ENCODE assay signal across 16 cellular contexts in the genomic region with DNA sequence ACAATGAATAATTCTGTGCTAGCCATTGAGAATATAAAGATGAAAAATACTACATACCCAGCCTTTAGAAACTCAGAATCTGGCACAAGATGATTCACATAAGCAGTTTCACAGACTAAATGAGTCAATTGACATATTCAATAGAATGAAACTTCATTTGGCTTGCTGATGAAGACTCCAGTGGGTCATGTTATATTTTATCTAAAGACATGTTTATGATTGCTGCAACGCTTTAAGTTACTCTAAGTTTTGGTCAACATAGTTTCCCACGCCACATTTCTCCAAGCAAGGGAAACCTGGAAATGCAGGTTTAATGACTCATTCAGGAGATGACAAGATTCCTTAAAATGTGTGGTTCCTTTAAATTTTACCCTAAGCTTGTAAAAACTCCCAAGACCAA. TPM values are rescaled to one million over a fixed set of nuclear protein-coding genes. Genes with fewer than 3 reads are reported as not detected.
A peak's percentile ranks its signal among the peaks of the same experiment; 100 is the strongest.
DNase-seq lines count a peak whose midpoint lies in the region; ATAC-seq, FAIRE-seq and TF ChIP-seq lines count a peak whose summit lies in the region.
"Had no signal": no experiment of that assay in that cellular context is flagged by ENCODE, and none has a peak within 500 bp of the region (broad histone marks: within the 10 kb centered on the region; RNA-seq: fewer than 3 reads in every experiment).

No MANE protein-coding gene starts in this region.

- H2AFZ ChIP-seq in GM12878 (ENCODE audit: control insufficient read depth, low read depth, low read length) = no peak overlapping the region

- H3K27me3 ChIP-seq in GM12878 (replicated peaks in 1 of 2; ENCODE audit: control insufficient read depth in 2 of 2, insufficient read depth in 2 of 2, low read length in 1 of 2) = no peaks in the 10 kb centered on the region
- no peaks in the 10 kb centered on the region for H3K27me3 ChIP-seq in mesendoderm (ENCODE audit: insufficient read depth, low read length, poor library complexity)
- H3K27me3 ChIP-seq: BLaER1, stomach had no signal

- H2BK5ac ChIP-seq in mesendoderm (ENCODE audit: low read length) = no peak overlapping the region

- H2BK15ac ChIP-seq in mesendoderm (replicated peaks; ENCODE audit: low read depth) = no peak overlapping the region

- intact Hi-C loops in GM12878 (cut with micrococcal nuclease; ENCODE audit: unreplicated experiment) = loop anchor here (2.0 kb wide), 1 partner anchor 211 kb away; no protein-coding TSS in a partner anchor

- H3K9ac ChIP-seq in GM12878 (ENCODE audit: control insufficient read depth, insufficient read depth, low read length) (no peak overlapping the region), mesendoderm (ENCODE audit: low read length) (no peak overlapping the region)
- H3K9ac ChIP-seq: BLaER1 had no signal

- H3K9me3 ChIP-seq in GM12878 (replicated peaks; ENCODE audit: control insufficient read depth, insufficient read depth, low read length) = no peaks in the 10 kb centered on the region
- H3K9me3 ChIP-seq: BLaER1, stomach had no signal

- SMC1A ChIA-PET in GM12878 (lab: Charles Lee; ENCODE audit: uncharacterized antibody, unreplicated experiment) = interaction anchor here (0.8 to 2.5 kb wide), 5 partner anchors 13 to 837 kb away, joined by 3 to 7 read pairs (median 3); no protein-coding TSS in a partner anchor

- no peaks in the 10 kb centered on the region for H3K4me1 ChIP-seq in GM12878 (ENCODE audit: control insufficient read depth, insufficient read depth, low read length)
- no peaks in the 10 kb centered on the region for H3K4me1 ChIP-seq in mesendoderm (ENCODE audit: control insufficient read depth, low read depth, low read length)
- H3K4me1 ChIP-seq: BLaER1 had no signal

- H2BK120ac ChIP-seq in mesendoderm (ENCODE audit: low read depth, low read length) = no peak overlapping the region

- no peak overlapping the region for H3K23ac ChIP-seq in mesendoderm (ENCODE audit: low read length)

- peak overlapping the region; percentile 10 for H3K18ac ChIP-seq in mesendoderm (ENCODE audit: low read length)

- in situ Hi-C loops in GM12878 (cut with MboI) = no loop called here

- FAIRE-seq in GM12878 (lab: Jason Lieb, UNC) = no peak
- FAIRE-seq: endometrium, GM18507 had no signal

- BruUV-seq in GM12878 (replicated peaks; lab: Mats Ljungman, UMichigan) = no TSS peak

- TF ChIP-seq EP300 in Ishikawa (IDR thresholded peaks at IDR 0.05; ENCODE audit: borderline replicate concordance) (no peak), GM12878 (IDR thresholded peaks at IDR 0.05; ENCODE audit: borderline replicate concordance in 1 of 2, control insufficient read depth in 1 of 2, low read depth in 2 of 2, low read length in 2 of 2) (no peak)

- no peak overlapping the region for H4K5ac ChIP-seq in mesendoderm (ENCODE audit: low read length)

- no peak overlapping the region for H4K8ac ChIP-seq in mesendoderm (ENCODE audit: low read depth, low read length)

- no peak overlapping the region for H2AK5ac ChIP-seq in mesendoderm (ENCODE audit: low read length)

- TF ChIP-seq CTCF in GM12878 (IDR thresholded peaks at IDR 0.05 in 2 of 3, conservative IDR thresholded peaks at IDR 0.05 in 1 of 3; ENCODE audit: control insufficient read depth in 2 of 3, extremely low read depth in 1 of 3, insufficient read depth in 1 of 3, low read depth in 3 of 3, low read length in 3 of 3) = no peak

- H3K4me2 ChIP-seq in GM12878 (ENCODE audit: control insufficient read depth, insufficient read depth) = no peak overlapping the region
- no peak overlapping the region for H3K4me2 ChIP-seq in mesendoderm (ENCODE audit: low read length)
- H3K4me2 ChIP-seq: BLaER1 had no signal

- H3K56ac ChIP-seq in mesendoderm (ENCODE audit: low read length) = no peak overlapping the region

- H3K79me2 ChIP-seq in GM12878 (ENCODE audit: control insufficient read depth, insufficient read depth, low read length) = no peaks in the 10 kb centered on the region
- peaks cover 9% of the 10 kb centered on the region for H3K79me2 ChIP-seq in mesendoderm (ENCODE audit: control insufficient read depth, insufficient read depth, low read length)

- H3K4me3 ChIP-seq in GM12878 (no peak overlapping the region), mesendoderm (ENCODE audit: low read length) (no peak overlapping the region)
- H3K4me3 ChIP-seq: BLaER1, stomach had no signal

- no peaks in the 10 kb centered on the region for H4K20me1 ChIP-seq in GM12878 (ENCODE audit: control insufficient read depth, insufficient read depth)
- H4K20me1 ChIP-seq: BLaER1 had no signal

- H3K36me3 ChIP-seq in GM12878 (ENCODE audit: control insufficient read depth in 2 of 2, insufficient read depth in 2 of 2, low read length in 1 of 2) (no peaks in the 10 kb centered on the region), mesendoderm (ENCODE audit: control insufficient read depth, insufficient read depth, low read length) (no peaks in the 10 kb centered on the region)
- H3K36me3 ChIP-seq: BLaER1, stomach, WERI-Rb-1 had no signal

- RAD21 ChIA-PET in GM12878 (lab: Charles Lee; ENCODE audit: unreplicated experiment) = interaction anchor here (0.6 kb wide), 1 partner anchor 106 kb away, joined by 3 read pairs; no protein-coding TSS in a partner anchor

- no peak overlapping the region for H3K27ac ChIP-seq in GM12878 (ENCODE audit: control insufficient read depth, insufficient read depth)
- H3K27ac ChIP-seq in mesendoderm (ENCODE audit: low read depth, low read length) = no peak overlapping the region
- H3K27ac ChIP-seq: BLaER1, stomach, WERI-Rb-1 had no signal

- 43% methylated on average over 2 of the region's 2 CpGs for WGBS in GM12878 (ENCODE audit: insufficient coverage, insufficient replicate concordance, low lambda C conversion rate, missing lambda C conversion rate)
- WGBS in mesendoderm (ENCODE audit: extremely low coverage, insufficient coverage, low lambda C conversion rate) = no CpG with 5 or more reads among the region's 2 CpGs

- no peak for TF ChIP-seq POLR2A in GM12878 (IDR thresholded peaks at IDR 0.05; ENCODE audit: low read depth, low read length)

- H3K4ac ChIP-seq in mesendoderm (ENCODE audit: low read depth, low read length) = no peak overlapping the region

- peak; percentile 33 for DNase-seq in Daoy (ENCODE audit: low read depth)
- no peak for DNase-seq in GM12878 (ENCODE audit: low read depth, low spot score)
- peak; percentile 69 for DNase-seq in mesendoderm
- DNase-seq in NCI-H69 (lab: John Stamatoyannopoulos, UW) = no peak
- DNase-seq in SIG-M5 treated with dmso at 0.1 percent for 504 hours (lab: John Stamatoyannopoulos, UW; ENCODE audit: unreplicated experiment) = no peak
- no peak for DNase-seq in hippocampal formation (lab: John Stamatoyannopoulos, UW)
- DNase-seq in NCI-H1436 treated with DMSO at 0.1 percent for 48 hours (lab: John Stamatoyannopoulos, UW) = no peak
- DNase-seq: activated T-cell treated with anti-CD3 and anti-CD28 coated beads for 4 hours, H7, NCI-H524 treated with DMSO at 0.1 percent for 48 hours, stomach, WERI-Rb-1 had no signal

- ATAC-seq in GM12878 = peak; percentile 71

- no peaks in the 10 kb centered on the region for H3K79me1 ChIP-seq in mesendoderm (ENCODE audit: low read length)

- no peak for TF ChIP-seq RAD21 in Ishikawa (IDR thresholded peaks at IDR 0.05; ENCODE audit: low read depth)
- TF ChIP-seq RAD21 in GM12878 (IDR thresholded peaks at IDR 0.05; ENCODE audit: insufficient read depth, low read depth, low read length) = no peak

- POLR2A ChIA-PET in GM12878 (lab: Charles Lee) = no interaction called here

- CTCF ChIA-PET in GM12878 (lab: Yijun Ruan, JAX) = interaction anchor here (1.1 to 4.2 kb wide), 4 partner anchors 202 to 251 kb away, joined by 3 to 17 read pairs (median 10); no protein-coding TSS in a partner anchor

TF ChIP-seq in Ishikawa, 13 proteins besides CTCF, POLR2A, EP300 and RAD21:
- TF ChIP-seq TEAD4 (IDR thresholded peaks at IDR 0.05) (0 out of 2 replicates have a peak, but pooled peaks have one; percentile 20), EGR1 (IDR thresholded peaks at IDR 0.05) (no peak), NFIC (IDR thresholded peaks at IDR 0.05) (no peak)
TF ChIP-seq in Ishikawa: peak in this region for 1.

TF ChIP-seq in GM12878, 131 proteins besides CTCF, POLR2A, EP300 and RAD21:
- TF ChIP-seq ATF3 (IDR thresholded peaks at IDR 0.05; ENCODE audit: borderline replicate concordance, extremely low read depth, low read depth, low read length) (no peak), JUNB (IDR thresholded peaks at IDR 0.05) (peak; percentile 15; the same call in 1 of the 2 replicates), USF1 (IDR thresholded peaks at IDR 0.05; ENCODE audit: borderline replicate concordance, extremely low read length, insufficient read depth, low read depth, low read length) (no peak), HDGF (IDR thresholded peaks at IDR 0.05) (no peak), MYB (IDR thresholded peaks at IDR 0.05; ENCODE audit: borderline replicate concordance, low read depth, low read length) (no peak)

RNA-seq across cellular contexts. Expression of gene SEMA3A, which starts 6.8 kb away (rescaled TPM):
- 14.2 and 14.3 TPM in 2 replicates for total RNA-seq in Daoy (2014; rRNA removed; shearing (Covaris generic))
- total RNA-seq in GM12878 (2013; cell fraction: nucleolus; rRNA removed) = 3.9 and 4.4 TPM in 2 replicates
- total RNA-seq in GM12878 (2014; rRNA removed) (0.27 and 0.45 TPM in 2 replicates), GM12878 (2014; rRNA removed; fragmentation: Illumina TruSeq; extraction: Trizol) (0.36 and 0.64 TPM in 2 replicates), GM12878 (2021) (0.08 and 0.32 TPM in 2 replicates)
- not detected for polyA plus RNA-seq in GM12878 (2011; ENCODE audit: low read depth)
- polyA plus RNA-seq in GM12878 (2011; rRNA removed) (3.3 TPM in 2 replicates), GM12878 (2014; fragmentation: Illumina TruSeq; extraction: Trizol) (0.31 and 1.2 TPM in 2 replicates), GM12878 (2014; fragmentation: Nextera tagmentation; extraction: Ambion mirVana) (under 1 TPM; 0.04 to 0.45 TPM), GM12878 (2014; rRNA removed) (0.16 and 0.17 TPM in 2 replicates), GM12878 (2016; fragmentation: Nextera tagmentation; extraction: Ambion mirVana) (under 1 TPM; 0.01 to 0.13 TPM)
- polyA plus RNA-seq in GM12878 (2011; cell fraction: cytosol; rRNA removed) = 1.4 and 1.8 TPM in 2 replicates
- 2.0 and 3.2 TPM in 2 replicates for polyA plus RNA-seq in GM12878 (2011; cell fraction: nucleus; rRNA removed)
- not detected in 2 replicates for polyA plus RNA-seq in GM12878 (2012)
- 9.5 and 13.5 TPM in 2 replicates for polyA minus RNA-seq in GM12878 (2011; rRNA and poly(A)+ RNA removed)
- 1.5 and 1.6 TPM in 2 replicates for polyA minus RNA-seq in GM12878 (2011; cell fraction: cytosol; rRNA and poly(A)+ RNA removed)
- 2.2 and 6.5 TPM in 2 replicates for polyA minus RNA-seq in GM12878 (2011; cell fraction: nucleus; rRNA and poly(A)+ RNA removed)
- 22.5 TPM for polyA plus RNA-seq in mesendoderm (2013, experiment 1 of 2)
- 23.7 TPM for polyA plus RNA-seq in mesendoderm (2013, experiment 2 of 2)

Comparison
In these comparisons a context has a peak if more than half of its experiments do, and no peak if none do; other contexts are left out.
1. DNase-seq: peak in Daoy (single experiment) and mesendoderm (single experiment); none in GM12878 (single experiment), NCI-H69 (single experiment), SIG-M5 treated with dmso at 0.1 percent for 504 hours (single experiment), hippocampal formation (0 of 2) and NCI-H1436 treated with DMSO at 0.1 percent for 48 hours (single experiment).